19 cellular contexts compared by ENCODE assay signal in the genomic region with DNA sequence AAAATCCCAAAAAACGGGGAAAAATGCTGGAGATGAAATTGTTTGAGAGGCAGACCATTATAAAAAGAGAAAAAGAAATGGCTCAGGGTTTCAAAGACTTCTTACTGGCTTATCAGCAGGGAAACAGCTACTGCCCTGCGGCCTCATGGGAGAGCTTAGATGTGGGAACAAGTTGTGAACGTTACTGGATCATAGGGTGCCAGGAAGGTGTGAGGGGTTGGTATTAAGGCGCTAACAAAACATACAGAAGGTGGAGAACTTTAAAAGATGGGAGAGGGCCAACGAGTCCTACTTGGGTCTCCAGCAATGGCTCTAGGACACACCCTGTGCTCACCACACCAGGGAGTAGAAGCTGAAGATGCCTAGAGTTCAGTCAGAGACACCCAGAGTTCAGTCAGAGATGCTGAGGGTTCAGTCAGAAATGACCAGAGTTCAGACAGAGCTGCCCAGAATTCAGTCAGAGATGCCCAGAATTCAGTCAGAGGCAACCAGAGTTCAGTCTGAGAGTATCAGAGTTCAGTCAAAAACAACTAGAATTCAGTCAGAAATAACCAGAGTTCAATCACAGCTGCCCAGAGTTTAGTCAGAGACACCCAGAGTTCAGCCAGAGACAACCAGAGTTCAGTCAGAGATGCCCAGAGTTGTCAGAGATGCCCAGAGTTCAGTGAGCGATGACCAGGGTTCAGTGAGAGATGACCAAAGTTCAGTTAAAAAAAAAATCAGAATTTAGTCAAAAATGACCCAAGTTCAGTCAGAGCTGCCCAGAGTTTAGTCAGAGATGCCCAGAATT.
DNase-seq lines count a peak whose midpoint lies in the region; ATAC-seq and TF ChIP-seq lines count a peak whose summit lies in the region.
"Had no signal": no experiment of that assay in that cellular context is flagged by ENCODE, and none has a peak within 500 bp of the region (broad histone marks: within the 10 kb centered on the region; RNA-seq: fewer than 3 reads in every experiment).

No MANE protein-coding gene starts in this region.

- peak overlapping the region; percentile 92 for H3K27ac Mint-ChIP-seq in T-helper 1 cell treated with Interleukin-12 subunit alpha and Interleukin-12 subunit beta and Interleukin-4 antibody, amounts not matched to agents 30 μg/mL and 1 μg/mL, for 36 hours
- peak overlapping the region; percentile 80 to 89 for H3K27ac Mint-ChIP-seq in natural killer cell treated with Interleukin-12 subunit alpha and Interleukin-12 subunit beta and Interleukin-15 and Interleukin-18, amount 100 ng/mL, for 72 hours
- H3K27ac Mint-ChIP-seq in natural killer cell, result peak overlapping the region in 1 of 2 donors; percentile 7
- H3K27ac Mint-ChIP-seq in activated naive CD8-positive, alpha-beta T cell treated with anti-CD3 and anti-CD28 coated beads for 36 hours, result peak overlapping the region; percentile 88
- H3K27ac Mint-ChIP-seq: activated B cell treated with CpG ODN at 0.5 μM for 24 hours had no signal

- ATAC-seq in natural killer cell treated with Interleukin-12 subunit alpha and Interleukin-12 subunit beta and Interleukin-15 and Interleukin-18, amount 100 ng/mL, for 72 hours, result peak; percentile 35 to 46
- no peak for ATAC-seq in natural killer cell
- no peak for ATAC-seq in sciatic nerve
- no peak for ATAC-seq in HG03025 (IDR thresholded peaks at IDR 0.05; ENCODE audit: low FRiP score, unreplicated experiment)
- ATAC-seq in HG03135 (IDR thresholded peaks at IDR 0.05; ENCODE audit: unreplicated experiment), result no peak
- ATAC-seq: left ventricle myocardium superior had no signal

- no peaks in the 10 kb centered on the region for H3K27me3 Mint-ChIP-seq in T-helper 1 cell treated with Interleukin-12 subunit alpha and Interleukin-12 subunit beta and Interleukin-4 antibody, amounts not matched to agents 30 μg/mL and 1 μg/mL, for 36 hours (ENCODE audit: low read depth)
- H3K27me3 Mint-ChIP-seq in natural killer cell treated with Interleukin-12 subunit alpha and Interleukin-12 subunit beta and Interleukin-15 and Interleukin-18, amount 100 ng/mL, for 72 hours, result peaks cover 0 to 6% of the 10 kb centered on the region in 2 donors
- peaks cover 0 to 3% of the 10 kb centered on the region in 2 donors for H3K27me3 Mint-ChIP-seq in natural killer cell (ENCODE audit: low read depth in 2 of 2)
- no peaks in the 10 kb centered on the region for H3K27me3 Mint-ChIP-seq in activated naive CD8-positive, alpha-beta T cell treated with anti-CD3 and anti-CD28 coated beads for 36 hours
- H3K27me3 Mint-ChIP-seq: activated B cell treated with CpG ODN at 0.5 μM for 24 hours had no signal

- TF ChIP-seq CTCF in natural killer cell (IDR thresholded peaks at IDR 0.05), result no peak

- H3K9me3 Mint-ChIP-seq in T-helper 1 cell treated with Interleukin-12 subunit alpha and Interleukin-12 subunit beta and Interleukin-4 antibody, amounts not matched to agents 30 μg/mL and 1 μg/mL, for 36 hours, result peaks cover 16% of the 10 kb centered on the region
- peaks cover 2% of the 10 kb centered on the region for H3K9me3 Mint-ChIP-seq in natural killer cell treated with Interleukin-12 subunit alpha and Interleukin-12 subunit beta and Interleukin-15 and Interleukin-18, amount 100 ng/mL, for 72 hours
- no peaks in the 10 kb centered on the region for H3K9me3 Mint-ChIP-seq in natural killer cell
- H3K9me3 Mint-ChIP-seq in activated naive CD8-positive, alpha-beta T cell treated with anti-CD3 and anti-CD28 coated beads for 36 hours, result peaks cover 3% of the 10 kb centered on the region

- H3K4me1 Mint-ChIP-seq in T-helper 1 cell treated with Interleukin-12 subunit alpha and Interleukin-12 subunit beta and Interleukin-4 antibody, amounts not matched to agents 30 μg/mL and 1 μg/mL, for 36 hours (ENCODE audit: low read depth), result peaks cover 60% of the 10 kb centered on the region
- peaks cover 30 to 35% of the 10 kb centered on the region in 2 donors for H3K4me1 Mint-ChIP-seq in natural killer cell treated with Interleukin-12 subunit alpha and Interleukin-12 subunit beta and Interleukin-15 and Interleukin-18, amount 100 ng/mL, for 72 hours (ENCODE audit: low read depth in 2 of 2)
- peaks cover 30 to 39% of the 10 kb centered on the region in 2 donors for H3K4me1 Mint-ChIP-seq in natural killer cell
- H3K4me1 Mint-ChIP-seq in activated naive CD8-positive, alpha-beta T cell treated with anti-CD3 and anti-CD28 coated beads for 36 hours, result peaks cover 79% of the 10 kb centered on the region
- H3K4me1 Mint-ChIP-seq: activated B cell treated with CpG ODN at 0.5 μM for 24 hours had no signal

- DNase-seq in T-helper 1 cell, result no peak
- no peak for DNase-seq in natural killer cell treated with Interleukin-12 subunit alpha and Interleukin-12 subunit beta and Interleukin-15 and Interleukin-18, amount 100 ng/mL, for 72 hours (ENCODE audit: low spot score)
- DNase-seq in natural killer cell, result no peak
- no peak for DNase-seq in activated naive CD8-positive, alpha-beta T cell treated with anti-CD3 and anti-CD28 coated beads for 36 hours
- no peak for DNase-seq in sciatic nerve (ENCODE audit: low spot score)
- DNase-seq: activated B cell treated with CpG ODN at 0.5 μM for 24 hours, aorta, cerebellar nuclear complex, hippocampal formation, left ventricle myocardium superior, NCI-H1417 treated with DMSO at 0.1 percent for 48 hours, NCI-H510A treated with DMSO at 0.1 percent for 48 hours, Peyer's patch, stomach, T-helper 9 cell, trophoblast cell had no signal

- intact Hi-C loops in natural killer cell (cut with micrococcal nuclease), result no loop called here
- intact Hi-C loops in sciatic nerve (cut with DNase I), result no loop called here

- H3K36me3 Mint-ChIP-seq in T-helper 1 cell treated with Interleukin-12 subunit alpha and Interleukin-12 subunit beta and Interleukin-4 antibody, amounts not matched to agents 30 μg/mL and 1 μg/mL, for 36 hours (ENCODE audit: low read depth), result peaks cover 12% of the 10 kb centered on the region
- H3K36me3 Mint-ChIP-seq in natural killer cell treated with Interleukin-12 subunit alpha and Interleukin-12 subunit beta and Interleukin-15 and Interleukin-18, amount 100 ng/mL, for 72 hours, result peaks cover 17% of the 10 kb centered on the region
- peaks cover 8% of the 10 kb centered on the region for H3K36me3 Mint-ChIP-seq in natural killer cell
- H3K36me3 Mint-ChIP-seq in activated naive CD8-positive, alpha-beta T cell treated with anti-CD3 and anti-CD28 coated beads for 36 hours, result peaks cover 29% of the 10 kb centered on the region

- peak overlapping the region; percentile 23 for H3K4me3 Mint-ChIP-seq in T-helper 1 cell treated with Interleukin-12 subunit alpha and Interleukin-12 subunit beta and Interleukin-4 antibody, amounts not matched to agents 30 μg/mL and 1 μg/mL, for 36 hours
- H3K4me3 Mint-ChIP-seq in natural killer cell treated with Interleukin-12 subunit alpha and Interleukin-12 subunit beta and Interleukin-15 and Interleukin-18, amount 100 ng/mL, for 72 hours, result peak overlapping the region; percentile 16
- H3K4me3 Mint-ChIP-seq in natural killer cell, result no peak overlapping the region
- peak overlapping the region; percentile 42 for H3K4me3 Mint-ChIP-seq in activated naive CD8-positive, alpha-beta T cell treated with anti-CD3 and anti-CD28 coated beads for 36 hours
- H3K4me3 Mint-ChIP-seq: activated B cell treated with CpG ODN at 0.5 μM for 24 hours had no signal

Comparison
In these comparisons a context has a peak if more than half of its experiments do, and no peak if none do; other contexts are left out.
1. ATAC-seq: peak in natural killer cell treated with Interleukin-12 subunit alpha and Interleukin-12 subunit beta and Interleukin-15 and Interleukin-18, amount 100 ng/mL, for 72 hours (2 of 2); none in natural killer cell (0 of 3), sciatic nerve (single experiment), HG03025 (single experiment) and HG03135 (single experiment).